Comparison of ENCODE assay signal across 10 cellular contexts in genomic region chr17:63573634-63574033, GRCh38. TPM values are rescaled to one million over a fixed set of nuclear protein-coding genes. Genes with fewer than 3 reads are reported as not detected.
DNase-seq lines count a peak whose midpoint lies in the region; TF ChIP-seq lines count a peak whose summit lies in the region.
"Had no signal": no experiment of that assay in that cellular context is flagged by ENCODE, and none has a peak within 500 bp of the region (broad histone marks: within the 10 kb centered on the region; RNA-seq: fewer than 3 reads in every experiment).

No MANE protein-coding gene starts in this region.

- H3K27me3 ChIP-seq in Caco-2 (replicated peaks; ENCODE audit: control insufficient read depth, insufficient read depth, low read length) (no peaks in the 10 kb centered on the region), neuronal stem cell (ENCODE audit: control insufficient read depth in 3 of 3, insufficient read depth in 3 of 3, low read depth in 1 of 3, low read length in 3 of 3) (no peaks in the 10 kb centered on the region), Karpas-422 (ENCODE audit: low read length) (no peaks in the 10 kb centered on the region)
- H3K27me3 ChIP-seq: right atrium auricular region had no signal

- no peak overlapping the region for H4K91ac ChIP-seq in neuronal stem cell (ENCODE audit: low read depth, low read length, poor library complexity)

- CTCF ChIA-PET in Caco-2 (lab: Charles Lee) (no interaction called here), GM10248 (lab: Yijun Ruan, JAX) (interaction anchor here (1.4 kb wide), 1 partner anchor 8 kb away, joined by 3 read pairs; no protein-coding TSS in a partner anchor)

- H3K79me2 ChIP-seq in Karpas-422 (ENCODE audit: low read length) = peaks cover 100% of the 10 kb centered on the region

- H3K9me3 ChIP-seq in Caco-2 = no peaks in the 10 kb centered on the region
- no peaks in the 10 kb centered on the region for H3K9me3 ChIP-seq in neuronal stem cell (replicated peaks in 1 of 2; ENCODE audit: control insufficient read depth in 2 of 2, insufficient read depth in 1 of 2, low read depth in 1 of 2, low read length in 2 of 2)
- H3K9me3 ChIP-seq in Karpas-422 (ENCODE audit: low read length) = no peaks in the 10 kb centered on the region
- H3K9me3 ChIP-seq: right atrium auricular region had no signal

- H3K4me2 ChIP-seq in neuronal stem cell (ENCODE audit: insufficient read depth, low read length, poor library complexity, severe bottlenecking) (no peak overlapping the region), Karpas-422 (ENCODE audit: low read depth, low read length, poor library complexity, severe bottlenecking) (no peak overlapping the region)

- peaks cover under 1% of the 10 kb centered on the region for H3K4me1 Mint-ChIP-seq in Caco-2 (ENCODE audit: low read depth, unreplicated experiment)

- no peak overlapping the region for H3K4me3 Mint-ChIP-seq in Caco-2 (ENCODE audit: unreplicated experiment)

- H2AFZ ChIP-seq in neuronal stem cell (ENCODE audit: low read length) (no peak overlapping the region), Karpas-422 (ENCODE audit: low read length) (no peak overlapping the region)

- no peak overlapping the region for H4K8ac ChIP-seq in neuronal stem cell (ENCODE audit: low read depth, low read length)

- DNase-seq in Caco-2 (peak in 1 of 2 experiments; percentile 33), HT-29 (ENCODE audit: low spot score) (peak; percentile 23), dermis blood vessel endothelial cell (peak; percentile 21), neuronal stem cell (ENCODE audit: low spot score) (no peak), amniotic stem cell (lab: John Stamatoyannopoulos, UW) (no peak), Karpas-422 (no peak), GM10248 (ENCODE audit: extremely low spot score) (no peak)
- DNase-seq: cortex of kidney; stimulated activated naive CD4-positive, alpha-beta T cell had no signal

- H3K18ac ChIP-seq in neuronal stem cell (ENCODE audit: low read length) = no peak overlapping the region

- no peaks in the 10 kb centered on the region for H3K36me3 Mint-ChIP-seq in Caco-2 (ENCODE audit: insufficient read depth, unreplicated experiment)

- H3K4me1 ChIP-seq in Caco-2 (peaks cover 4% of the 10 kb centered on the region; the same call in 1 of the 2 replicates), neuronal stem cell (ENCODE audit: control insufficient read depth in 2 of 2, insufficient read depth in 1 of 2, low read depth in 1 of 2, low read length in 2 of 2) (no peaks in the 10 kb centered on the region), Karpas-422 (ENCODE audit: low read length) (no peaks in the 10 kb centered on the region)

- H3K9ac ChIP-seq in neuronal stem cell (ENCODE audit: low read depth, low read length, poor library complexity) (peak overlapping the region; percentile 2), Karpas-422 (ENCODE audit: low read length) (no peak overlapping the region)

- no peak overlapping the region for H3K14ac ChIP-seq in neuronal stem cell (ENCODE audit: low read length)

- no TSS peak for BruUV-seq in Caco-2 (replicated peaks; lab: Mats Ljungman, UMichigan)

- no peaks in the 10 kb centered on the region for H3K27me3 Mint-ChIP-seq in Caco-2 (ENCODE audit: insufficient read depth, unreplicated experiment)

- no peaks in the 10 kb centered on the region for H3K9me3 Mint-ChIP-seq in Caco-2 (ENCODE audit: unreplicated experiment)

- H3K9me2 ChIP-seq in Karpas-422 (replicated peaks; ENCODE audit: insufficient read depth, low read length) = no peaks in the 10 kb centered on the region

- H3K27ac ChIP-seq in neuronal stem cell (replicated peaks; ENCODE audit: low read length) (no peak overlapping the region), Karpas-422 (ENCODE audit: low read length) (no peak overlapping the region)
- H3K27ac ChIP-seq: right atrium auricular region had no signal

- no peak overlapping the region for H3K4ac ChIP-seq in neuronal stem cell (ENCODE audit: low read length)

- WGBS in neuronal stem cell (ENCODE audit: extremely low coverage in 2 of 2, insufficient read length in 2 of 2, insufficient replicate concordance in 1 of 2), 2 donors = no CpG with 5 or more reads among the region's 5 CpGs

- no peak overlapping the region for H2AK5ac ChIP-seq in neuronal stem cell (ENCODE audit: low read depth, low read length)

- no peak overlapping the region for H2BK5ac ChIP-seq in neuronal stem cell (ENCODE audit: low read length)

- no peak overlapping the region for H3K4me3 ChIP-seq in Caco-2 (ENCODE audit: low read depth, low read length)
- no peak overlapping the region for H3K4me3 ChIP-seq in neuronal stem cell (ENCODE audit: low read length in 2 of 2)
- no peak overlapping the region for H3K4me3 ChIP-seq in Karpas-422 (ENCODE audit: low read length)
- H3K4me3 ChIP-seq: right atrium auricular region had no signal

- POLR2A ChIA-PET in Caco-2 (lab: Charles Lee) = no interaction called here
- POLR2A ChIA-PET in GM10248 (lab: Yijun Ruan, JAX) = no interaction called here

- TF ChIP-seq CTCF in Caco-2 (IDR thresholded peaks at IDR 0.05; ENCODE audit: insufficient read depth in 1 of 2, low read depth in 1 of 2, low read length in 1 of 2, severe bottlenecking in 1 of 2, unreplicated experiment in 1 of 2) (peak in 1 of 2 experiments; percentile 44), GM10248 (IDR thresholded peaks at IDR 0.05; ENCODE audit: control extremely low read depth, extremely low read depth, low read depth, missing control alignments) (no peak)

- no peaks in the 10 kb centered on the region for H3K36me3 ChIP-seq in Caco-2 (ENCODE audit: control insufficient read depth, insufficient read depth, low read length)
- H3K36me3 ChIP-seq in neuronal stem cell (replicated peaks in 1 of 2; ENCODE audit: control insufficient read depth in 2 of 2, insufficient read depth in 2 of 2, low read length in 2 of 2) = peaks cover 4 to 23% of the 10 kb centered on the region in 2 donors
- no peaks in the 10 kb centered on the region for H3K36me3 ChIP-seq in Karpas-422 (ENCODE audit: insufficient read depth, low read length)
- H3K36me3 ChIP-seq: right atrium auricular region had no signal

- H4K20me1 ChIP-seq in Karpas-422 (ENCODE audit: insufficient read depth, low read depth, low read length) = peaks cover 21% of the 10 kb centered on the region; the same call in 1 of the 2 replicates

- H3K23ac ChIP-seq in neuronal stem cell (ENCODE audit: low read depth, low read length, poor library complexity) = no peak overlapping the region

- peaks cover 4% of the 10 kb centered on the region for H3K79me1 ChIP-seq in neuronal stem cell (ENCODE audit: low read depth, low read length)

- H3K27ac Mint-ChIP-seq in Caco-2 (ENCODE audit: unreplicated experiment) = peak overlapping the region; percentile 32

- H2BK12ac ChIP-seq in neuronal stem cell (ENCODE audit: low read length) = no peak overlapping the region

- no peak overlapping the region for H2BK120ac ChIP-seq in neuronal stem cell (ENCODE audit: low read depth, low read length)

- H2BK15ac ChIP-seq in neuronal stem cell (ENCODE audit: low read length) = no peak overlapping the region

- intact Hi-C loops in Caco-2 (cut with micrococcal nuclease; ENCODE audit: unreplicated experiment) = loop anchor here (1.0 to 2.0 kb wide), 2 partner anchors 51 to 148 kb away; partner anchors contain the start of gene KCNH6

RNA-seq across cellular contexts. Expression of gene DCAF7, which starts 23.4 kb away (rescaled TPM):
- total RNA-seq in Caco-2 (2022) (91.2 and 94.5 TPM in 2 replicates), dermis blood vessel endothelial cell (27.9 and 55.2 TPM in 2 replicates)
- total RNA-seq in HT-29 (2014; rRNA removed; shearing (Covaris generic)) = 35.7 and 39.6 TPM in 2 replicates
- polyA plus RNA-seq in neuronal stem cell (2013, experiment 1 of 2) = 73.3 TPM
- polyA plus RNA-seq in neuronal stem cell (2013, experiment 2 of 2) = 73.2 TPM
- total RNA-seq in Karpas-422 (2014; rRNA removed; shearing (Covaris generic); ENCODE audit: low replicate concordance) = 44.9 and 72.3 TPM in 2 replicates

RNA-seq across cellular contexts. Expression of gene TACO1, which starts 27.1 kb away (rescaled TPM):
- 27.9 and 29.1 TPM in 2 replicates for total RNA-seq in Caco-2 (2022)
- total RNA-seq in HT-29 (2014; rRNA removed; shearing (Covaris generic)) = 27.0 and 28.3 TPM in 2 replicates
- total RNA-seq in dermis blood vessel endothelial cell = 15.5 and 24.3 TPM in 2 replicates
- polyA plus RNA-seq in neuronal stem cell (2013, experiment 1 of 2) = 13.2 TPM
- polyA plus RNA-seq in neuronal stem cell (2013, experiment 2 of 2) = 13.7 TPM
- 10.7 and 17.9 TPM in 2 replicates for total RNA-seq in Karpas-422 (2014; rRNA removed; shearing (Covaris generic); ENCODE audit: low replicate concordance)

RNA-seq across cellular contexts. Expression of gene MAP3K3, which starts 48.6 kb away (rescaled TPM):
- total RNA-seq in Caco-2 (2022) = 15.3 and 16.2 TPM in 2 replicates
- total RNA-seq in HT-29 (2014; rRNA removed; shearing (Covaris generic)) = 19.4 and 20.1 TPM in 2 replicates
- 138 and 207 TPM in 2 replicates for total RNA-seq in dermis blood vessel endothelial cell
- polyA plus RNA-seq in neuronal stem cell (2013, experiment 1 of 2) = 15.4 TPM
- polyA plus RNA-seq in neuronal stem cell (2013, experiment 2 of 2) = 15.5 TPM
- total RNA-seq in Karpas-422 (2014; rRNA removed; shearing (Covaris generic); ENCODE audit: low replicate concordance) = 17.8 and 43.4 TPM in 2 replicates

RNA-seq across cellular contexts. Expression of gene KCNH6, which starts 50.5 kb away (rescaled TPM):
- total RNA-seq in Caco-2 (2022) (not detected in 2 replicates), dermis blood vessel endothelial cell (0.05 TPM in 1 of 2 replicates, not detected in the other)
- total RNA-seq in HT-29 (2014; rRNA removed; shearing (Covaris generic)) = 0.61 TPM in 1 of 2 replicates, not detected in the other
- polyA plus RNA-seq in neuronal stem cell (2013, experiment 1 of 2) = 0.03 TPM
- not detected for polyA plus RNA-seq in neuronal stem cell (2013, experiment 2 of 2)
- total RNA-seq in Karpas-422 (2014; rRNA removed; shearing (Covaris generic); ENCODE audit: low replicate concordance) = not detected in 2 replicates
- total RNA-seq: right atrium auricular region had no signal

Comparison
In these comparisons a context has a peak if more than half of its experiments do, and no peak if none do; other contexts are left out.
1. DNase-seq: peak in HT-29 (single experiment) and dermis blood vessel endothelial cell (single experiment); none in neuronal stem cell (single experiment), amniotic stem cell (single experiment), Karpas-422 (single experiment) and GM10248 (single experiment).